Comparison of ENCODE assay signal across 24 cellular contexts in genomic region chr13:112907286-112907685, GRCh38.
"Had no signal": no experiment of that assay in that cellular context is flagged by ENCODE, and none has a peak within 500 bp of the region (broad histone marks: within the 10 kb centered on the region; RNA-seq: fewer than 3 reads in every experiment).

No MANE protein-coding gene starts in this region.

- DNase-seq: activated B cell treated with CpG ODN at 0.5 μM for 24 hours; activated CD4-positive, alpha-beta memory T cell treated with anti-CD3 and anti-CD28 coated beads for 36 hours; activated CD4-positive, alpha-beta T cell treated with anti-CD3 and anti-CD28 coated beads for 48 hours; activated naive CD4-positive, alpha-beta T cell treated with anti-CD3 and anti-CD28 coated beads, Interleukin-2, amount 10 ng/mL, durations not matched to agents 7 days and 5 days; activated T-cell treated with anti-CD3 and anti-CD28 coated beads, Interleukin-2, amount 50 U/mL, for 48 hours; amygdala; colonic mucosa; dorsolateral prefrontal cortex; effector memory CD8-positive, alpha-beta T cell; glutamatergic neuron; immature natural killer cell; midbrain; stimulated activated CD4-positive, alpha-beta T cell treated with anti-CD3 and anti-CD28 coated beads, Interleukin-1b, Interleukin-23, amount 100 ng/mL, for 48 hours; substantia nigra; T-cell; thyroid gland had no signal

- H3K4me3 Mint-ChIP-seq: activated CD4-positive, alpha-beta memory T cell treated with anti-CD3 and anti-CD28 coated beads for 36 hours; activated naive CD4-positive, alpha-beta T cell treated with anti-CD3 and anti-CD28 coated beads, Interleukin-2, amount 10 ng/mL, durations not matched to agents 7 days and 5 days; effector memory CD8-positive, alpha-beta T cell; immature natural killer cell; stimulated activated naive CD8-positive, alpha-beta T cell treated with anti-CD3 and anti-CD28 coated beads, Interleukin-15, Interleukin-2, amounts not matched to agents 100 ng/mL and 50 ng/mL, for 24 hours; T-cell; T-helper 2 cell treated with Interferon-gamma antibody and Interleukin-4, amounts not matched to agents 5 μg/mL and 100 μg/mL, for 36 hours had no signal

- H3K27ac Mint-ChIP-seq: activated B cell treated with CpG ODN at 0.5 μM for 24 hours; activated CD4-positive, alpha-beta memory T cell treated with anti-CD3 and anti-CD28 coated beads for 36 hours; activated naive CD4-positive, alpha-beta T cell treated with anti-CD3 and anti-CD28 coated beads, Interleukin-2, amount 10 ng/mL, durations not matched to agents 7 days and 5 days; effector memory CD8-positive, alpha-beta T cell; immature natural killer cell; stimulated activated naive CD8-positive, alpha-beta T cell treated with anti-CD3 and anti-CD28 coated beads, Interleukin-15, Interleukin-2, amounts not matched to agents 100 ng/mL and 50 ng/mL, for 24 hours; T-cell; T-helper 2 cell treated with Interferon-gamma antibody and Interleukin-4, amounts not matched to agents 5 μg/mL and 100 μg/mL, for 36 hours had no signal

- H3K4me1 ChIP-seq: colonic mucosa, esophagus muscularis mucosa, left lung had no signal

- H3K27me3 ChIP-seq: colonic mucosa, hepatocyte, ovary, thyroid gland had no signal

- H3K27ac ChIP-seq: colonic mucosa, esophagus muscularis mucosa, left lung, ovary, thyroid gland had no signal

- H3K9me3 Mint-ChIP-seq: T-helper 2 cell treated with Interferon-gamma antibody and Interleukin-4, amounts not matched to agents 5 μg/mL and 100 μg/mL, for 36 hours had no signal

- H3K4me1 Mint-ChIP-seq: activated naive CD4-positive, alpha-beta T cell treated with anti-CD3 and anti-CD28 coated beads, Interleukin-2, amount 10 ng/mL, durations not matched to agents 7 days and 5 days; immature natural killer cell; T-cell had no signal

- H3K36me3 Mint-ChIP-seq: activated CD4-positive, alpha-beta memory T cell treated with anti-CD3 and anti-CD28 coated beads for 36 hours; immature natural killer cell; T-cell had no signal

- H3K27me3 Mint-ChIP-seq: activated B cell treated with CpG ODN at 0.5 μM for 24 hours had no signal

- H3K9me3 ChIP-seq: colonic mucosa, ovary, prostate gland, thyroid gland had no signal

- H3K36me3 ChIP-seq: colonic mucosa, esophagus muscularis mucosa, left lung, ovary, prostate gland, thyroid gland had no signal

- H2AFZ ChIP-seq: hepatocyte had no signal

- H3K4me2 ChIP-seq: hepatocyte had no signal

- H3K4me3 ChIP-seq: colonic mucosa, dorsolateral prefrontal cortex, esophagus muscularis mucosa, hepatocyte, left lung, lung, ovary, prostate gland, thyroid gland had no signal

- ATAC-seq: effector memory CD8-positive, alpha-beta T cell; left lung; T-cell had no signal
